Comparison of ENCODE assay signal across 22 cellular contexts in genomic region chr13:110028838-110029621, GRCh38.
DNase-seq lines count a peak whose midpoint lies in the region; ATAC-seq, FAIRE-seq and TF ChIP-seq lines count a peak whose summit lies in the region.
"Had no signal": no experiment of that assay in that cellular context is flagged by ENCODE, and none has a peak within 500 bp of the region (broad histone marks: within the 10 kb centered on the region; RNA-seq: fewer than 3 reads in every experiment).

No MANE protein-coding gene starts in this region.

- H4K20me1 ChIP-seq in osteoblast (ENCODE audit: insufficient read depth, low read length) (no peaks in the 10 kb centered on the region), HepG2 (ENCODE audit: insufficient read depth, low read length) (no peaks in the 10 kb centered on the region)
- H4K20me1 ChIP-seq: BLaER1 had no signal

- BruUV-seq in HepG2 (replicated peaks; lab: Mats Ljungman, UMichigan), result no TSS peak

- FAIRE-seq in H54 (lab: Jason Lieb, UNC) (peak; percentile 61), HepG2 (lab: Jason Lieb, UNC) (no peak)
- FAIRE-seq: A204.1, GM12878 had no signal

- no peak for TF ChIP-seq CTCF in osteoblast (IDR thresholded peaks at IDR 0.05; ENCODE audit: extremely low read depth, low read depth, low read length)
- no peak for TF ChIP-seq CTCF in HepG2 (CRISPR knock-in tag; IDR thresholded peaks at IDR 0.05)

- H3K9ac ChIP-seq in HepG2 (ENCODE audit: insufficient read depth, low read depth, low read length), result no peak overlapping the region
- H3K9ac ChIP-seq: BLaER1 had no signal

- in situ Hi-C loops in SK-MEL-5 (cut with HindIII; ENCODE audit: low pct_unique_long_range_greater_than_20kb, low sequenced_read_pairs) (no loop called here), HepG2 (cut with HindIII; ENCODE audit: extremely low pct_ligation_motif_present, low pct_unique_long_range_greater_than_20kb) (no loop called here)

- H3K4me3 ChIP-seq in osteoblast (ENCODE audit: insufficient read depth, low read length) (no peak overlapping the region), HepG2 (replicated peaks in 1 of 3; ENCODE audit: insufficient read depth in 1 of 3, low read depth in 2 of 3, low read length in 3 of 3) (no peak overlapping the region)
- H3K4me3 ChIP-seq: BLaER1, GM12878 had no signal

- no peak for TF ChIP-seq RAD21 in HepG2 (CRISPR knock-in tag; IDR thresholded peaks at IDR 0.05)

- ATAC-seq in SK-N-SH treated with all-trans-retinoic acid at 6 μM for 48 hours, result no peak
- no peak for ATAC-seq in activated CD8-positive, alpha-beta memory T cell treated with anti-CD3 and anti-CD28 coated beads, Interleukin-2, amount 10 ng/mL, durations not matched to agents 7 days and 5 days
- no peak for ATAC-seq in HepG2
- ATAC-seq: CD8-positive, alpha-beta T cell; HCT116 had no signal

- H3K9me3 ChIP-seq in osteoblast (ENCODE audit: low read depth, low read length) (no peaks in the 10 kb centered on the region), HepG2 (ENCODE audit: low read length) (no peaks in the 10 kb centered on the region)
- H3K9me3 ChIP-seq: Caco-2 had no signal

- WGBS in HepG2 (ENCODE audit: low lambda C conversion rate), result 1% methylated on average over 7 of the region's 7 CpGs

- POLR2A ChIA-PET in HepG2 (lab: Yijun Ruan, JAX), result no interaction called here

- H3K27ac ChIP-seq in osteoblast (ENCODE audit: low read depth, low read length) (no peak overlapping the region), HepG2 (ENCODE audit: extremely low read length, insufficient read depth, low read length) (no peak overlapping the region)
- H3K27ac ChIP-seq: 22Rv1, BLaER1, C4-2B had no signal

- H3K9me3 Mint-ChIP-seq in activated CD8-positive, alpha-beta memory T cell treated with anti-CD3 and anti-CD28 coated beads, Interleukin-2, amount 10 ng/mL, durations not matched to agents 7 days and 5 days (ENCODE audit: low read depth), result no peaks in the 10 kb centered on the region
- H3K9me3 Mint-ChIP-seq: CD8-positive, alpha-beta T cell had no signal

- H3K27ac Mint-ChIP-seq in activated CD8-positive, alpha-beta memory T cell treated with anti-CD3 and anti-CD28 coated beads, Interleukin-2, amount 10 ng/mL, durations not matched to agents 7 days and 5 days, result no peak overlapping the region
- H3K27ac Mint-ChIP-seq: B cell; CD4-positive, CD25-positive, alpha-beta regulatory T cell; CD8-positive, alpha-beta T cell had no signal

- no peaks in the 10 kb centered on the region for H3K27me3 Mint-ChIP-seq in activated CD8-positive, alpha-beta memory T cell treated with anti-CD3 and anti-CD28 coated beads, Interleukin-2, amount 10 ng/mL, durations not matched to agents 7 days and 5 days
- H3K27me3 Mint-ChIP-seq: B cell; CD4-positive, CD25-positive, alpha-beta regulatory T cell had no signal

- H3K27me3 ChIP-seq in osteoblast (ENCODE audit: insufficient read depth, low read length), result no peaks in the 10 kb centered on the region
- H3K27me3 ChIP-seq in HepG2 (ENCODE audit: control insufficient read depth in 1 of 2, insufficient read depth in 2 of 2, low read length in 2 of 2), result no peaks in the 10 kb centered on the region; a peak in 1 of 5 replicates
- H3K27me3 ChIP-seq: BLaER1 had no signal

- H3K79me2 ChIP-seq in osteoblast (ENCODE audit: insufficient read depth, low read length), result no peaks in the 10 kb centered on the region
- no peaks in the 10 kb centered on the region for H3K79me2 ChIP-seq in HepG2 (ENCODE audit: insufficient read depth, low read length)

- CTCF ChIA-PET in activated CD8-positive, alpha-beta memory T cell treated with anti-CD3 and anti-CD28 coated beads, Interleukin-2, amount 10 ng/mL, durations not matched to agents 7 days and 5 days (lab: Charles Lee), result no interaction called here
- CTCF ChIA-PET in HepG2 (lab: Yijun Ruan, JAX; ENCODE audit: low intra/inter-chr PET ratio, low total read pairs), result no interaction called here

- TF ChIP-seq POLR2A in H54 (IDR thresholded peaks at IDR 0.05; ENCODE audit: low read depth, low read length), result no peak
- no peak for TF ChIP-seq POLR2A in HepG2 (IDR thresholded peaks at IDR 0.05; ENCODE audit: insufficient read depth in 1 of 2, low read depth in 2 of 2, low read length in 2 of 2)

- no peaks in the 10 kb centered on the region for H3K36me3 Mint-ChIP-seq in activated CD8-positive, alpha-beta memory T cell treated with anti-CD3 and anti-CD28 coated beads, Interleukin-2, amount 10 ng/mL, durations not matched to agents 7 days and 5 days
- H3K36me3 Mint-ChIP-seq: CD4-positive, CD25-positive, alpha-beta regulatory T cell; CD8-positive, alpha-beta T cell had no signal

- H3K4me3 Mint-ChIP-seq in activated CD8-positive, alpha-beta memory T cell treated with anti-CD3 and anti-CD28 coated beads, Interleukin-2, amount 10 ng/mL, durations not matched to agents 7 days and 5 days, result no peak overlapping the region
- H3K4me3 Mint-ChIP-seq: B cell; CD4-positive, CD25-positive, alpha-beta regulatory T cell; CD8-positive, alpha-beta T cell had no signal

- H2AFZ ChIP-seq in osteoblast (ENCODE audit: low read length), result no peak overlapping the region
- no peak overlapping the region for H2AFZ ChIP-seq in HepG2 (ENCODE audit: low read length)

- H3K4me1 Mint-ChIP-seq in activated CD8-positive, alpha-beta memory T cell treated with anti-CD3 and anti-CD28 coated beads, Interleukin-2, amount 10 ng/mL, durations not matched to agents 7 days and 5 days, result no peaks in the 10 kb centered on the region
- H3K4me1 Mint-ChIP-seq: B cell; CD4-positive, CD25-positive, alpha-beta regulatory T cell had no signal

- H3K36me3 ChIP-seq in osteoblast (ENCODE audit: insufficient read depth, low read length), result no peaks in the 10 kb centered on the region
- no peaks in the 10 kb centered on the region for H3K36me3 ChIP-seq in HepG2 (replicated peaks in 1 of 2; ENCODE audit: control insufficient read depth in 1 of 2, insufficient read depth in 2 of 2, low read length in 2 of 2)

- DNase-seq in H54 (ENCODE audit: insufficient read length, low spot score) (no peak), SK-MEL-5 (ENCODE audit: low read depth, low spot score) (peak; percentile 58), osteoblast (ENCODE audit: insufficient read length, low spot score, missing footprints) (peak; percentile 2), NCI-H510A treated with DMSO at 0.1 percent for 48 hours (lab: John Stamatoyannopoulos, UW) (no peak), HepG2 (ENCODE audit: low spot score) (no peak)
- DNase-seq in activated CD8-positive, alpha-beta memory T cell treated with anti-CD3 and anti-CD28 coated beads, Interleukin-2, amount 10 ng/mL, durations not matched to agents 7 days and 5 days, result no peak
- DNase-seq: Caco-2; CD4-positive, CD25-positive, alpha-beta regulatory T cell; CD8-positive, alpha-beta T cell; DMS153; EL; GDM1; GOT3; H7 had no signal

- intact Hi-C loops in HepG2 (cut with micrococcal nuclease; ENCODE audit: unreplicated experiment), result no loop called here

- H3K4me2 ChIP-seq in osteoblast (ENCODE audit: insufficient read depth, low read length) (no peak overlapping the region), HepG2 (ENCODE audit: low read depth, low read length) (no peak overlapping the region)

- TF ChIP-seq EP300 in HepG2 (IDR thresholded peaks at IDR 0.05; ENCODE audit: low read depth in 2 of 2, low read length in 2 of 2) (no peak), HepG2 (CRISPR knock-in tag; IDR thresholded peaks at IDR 0.05; ENCODE audit: borderline replicate concordance) (no peak)

- H3K4me1 ChIP-seq in osteoblast (ENCODE audit: insufficient read depth, low read length) (peaks cover 5% of the 10 kb centered on the region), HepG2 (ENCODE audit: insufficient read depth, low read length) (no peaks in the 10 kb centered on the region)

TF ChIP-seq in SK-N-SH treated with all-trans-retinoic acid at 6 μM for 48 hours, 23 proteins besides CTCF, POLR2A, EP300 and RAD21 (continues in another document):
- TF ChIP-seq PPARA (CRISPR knock-in tag; IDR thresholded peaks at IDR 0.05; ENCODE audit: borderline replicate concordance) (no peak), CSDC2 (CRISPR knock-in tag; IDR thresholded peaks at IDR 0.05) (no peak), GLIS3 (CRISPR knock-in tag; IDR thresholded peaks at IDR 0.05) (no peak), PATZ1 (CRISPR knock-in tag; IDR thresholded peaks at IDR 0.05; ENCODE audit: borderline replicate concordance) (no peak), ESRRG (CRISPR knock-in tag; IDR thresholded peaks at IDR 0.05) (no peak)

TF ChIP-seq in HepG2, 621 proteins besides CTCF, POLR2A, EP300 and RAD21:
- TF ChIP-seq ZNF33B (CRISPR knock-in tag; IDR thresholded peaks at IDR 0.05) (no peak), ZNF264 (CRISPR knock-in tag; IDR thresholded peaks at IDR 0.05) (no peak), SOX5 (CRISPR knock-in tag; IDR thresholded peaks at IDR 0.05; ENCODE audit: borderline replicate concordance) (no peak), TIGD3 (CRISPR knock-in tag; IDR thresholded peaks at IDR 0.05; ENCODE audit: borderline replicate concordance) (no peak), MAZ (IDR thresholded peaks at IDR 0.05; ENCODE audit: borderline replicate concordance, low read depth, low read length) (no peak), MAZ (CRISPR knock-in tag; IDR thresholded peaks at IDR 0.05; ENCODE audit: low read depth) (no peak)

Comparison
In these comparisons a context has a peak if more than half of its experiments do, and no peak if none do; other contexts are left out.
1. DNase-seq: peak in SK-MEL-5 (single experiment) and osteoblast (single experiment); none in H54 (single experiment), NCI-H510A treated with DMSO at 0.1 percent for 48 hours (single experiment), activated CD8-positive, alpha-beta memory T cell treated with anti-CD3 and anti-CD28 coated beads, Interleukin-2, amount 10 ng/mL, durations not matched to agents 7 days and 5 days (single experiment) and HepG2 (single experiment).